Comparison of ENCODE assay signal across 1 cellular context in genomic region chr3:59006791-59007517, GRCh38.
TF ChIP-seq lines count a peak whose summit lies in the region.

No MANE protein-coding gene starts in this region.

TF ChIP-seq in HepG2, 621 proteins besides CTCF, POLR2A, EP300 and RAD21:
- TF ChIP-seq MEIS2 (CRISPR knock-in tag; IDR thresholded peaks at IDR 0.05): no peak
